In genomic region chr14:22918519-22918808, GRCh38 we compare ENCODE assay signal across 6 cellular contexts. TPM values are rescaled to one million over a fixed set of nuclear protein-coding genes. Genes with fewer than 3 reads are reported as not detected.
DNase-seq lines count a peak whose midpoint lies in the region; ATAC-seq and FAIRE-seq lines count a peak whose summit lies in the region.

No MANE protein-coding gene starts in this region.

- ATAC-seq in GM21528 (IDR thresholded peaks at IDR 0.05; ENCODE audit: low FRiP score, unreplicated experiment) (peak; percentile 4), T-helper 17 cell (no peak)

- H3K4me1 Mint-ChIP-seq in T-helper 17 cell, result peaks cover 29% of the 10 kb centered on the region

- H3K36me3 Mint-ChIP-seq in T-helper 17 cell (ENCODE audit: low read depth), result peaks cover 8% of the 10 kb centered on the region

- no peaks in the 10 kb centered on the region for H3K9me3 ChIP-seq in T-helper 17 cell (ENCODE audit: control insufficient read depth, low read length, poor library complexity, severe bottlenecking)

- DNase-seq in T-helper 17 cell (no peak), kidney tubule cell (ENCODE audit: low spot score) (peak; percentile 20), GF-D8 (lab: John Stamatoyannopoulos, UW) (no peak), RCC 7860 (ENCODE audit: low spot score) (no peak), dermis blood vessel endothelial cell (no peak)

- H3K27me3 Mint-ChIP-seq in T-helper 17 cell, result no peaks in the 10 kb centered on the region

- no peak for FAIRE-seq in RCC 7860 (lab: Jason Lieb, UNC)

- H3K27ac Mint-ChIP-seq in T-helper 17 cell, result peak overlapping the region; percentile 100

- peak overlapping the region; percentile 94 for H3K4me3 Mint-ChIP-seq in T-helper 17 cell

RNA-seq across cellular contexts. Expression of gene RBM23, which starts 0.5 kb away (rescaled TPM):
- total RNA-seq in T-helper 17 cell (10 to 100 TPM; 77.3 to 88.9 TPM), dermis blood vessel endothelial cell (56.3 and 116 TPM in 2 replicates)

RNA-seq across cellular contexts. Expression of gene PRMT5, which starts 10.7 kb away (rescaled TPM):
- total RNA-seq in T-helper 17 cell (10 to 100 TPM; 22.8 to 33.9 TPM), dermis blood vessel endothelial cell (40.0 and 48.1 TPM in 2 replicates)

RNA-seq across cellular contexts. Expression of gene REM2, which starts 35.4 kb away (rescaled TPM):
- total RNA-seq in T-helper 17 cell (1 to 10 TPM; 7.2 to 8.7 TPM), dermis blood vessel endothelial cell (0.09 TPM in 1 of 2 replicates, not detected in the other)

RNA-seq across cellular contexts. Expression of gene HAUS4, which starts 38.4 kb away (rescaled TPM):
- total RNA-seq in T-helper 17 cell (10 to 100 TPM; 19.5 to 25.9 TPM), dermis blood vessel endothelial cell (39.8 and 46.3 TPM in 2 replicates)

RNA-seq across cellular contexts. Expression of gene LRP10, which starts 46.9 kb away (rescaled TPM):
- 10 to 100 TPM; 76.9 to 84.5 TPM for total RNA-seq in T-helper 17 cell
- 59.4 and 126 TPM in 2 replicates for total RNA-seq in dermis blood vessel endothelial cell
